In genomic region chr2:181894381-181894780, GRCh38 we compare ENCODE assay signal across 10 cellular contexts. TPM values are rescaled to one million over a fixed set of nuclear protein-coding genes. Genes with fewer than 3 reads are reported as not detected.
DNase-seq lines count a peak whose midpoint lies in the region; ATAC-seq, FAIRE-seq and TF ChIP-seq lines count a peak whose summit lies in the region.
"Had no signal": no experiment of that assay in that cellular context is flagged by ENCODE, and none has a peak within 500 bp of the region (broad histone marks: within the 10 kb centered on the region; RNA-seq: fewer than 3 reads in every experiment).

No MANE protein-coding gene starts in this region.

- no peaks in the 10 kb centered on the region for H3K9me3 Mint-ChIP-seq in astrocyte (ENCODE audit: unreplicated experiment)

- peak overlapping the region; percentile 99 for H3K4me3 Mint-ChIP-seq in astrocyte (ENCODE audit: unreplicated experiment)

- CTCF ChIA-PET in HEK293 (lab: Yijun Ruan, JAX), result interaction anchor here (2.9 kb wide), 1 partner anchor 10 kb away, joined by 17 read pairs; no protein-coding TSS in a partner anchor

- peaks cover 5% of the 10 kb centered on the region for H3K4me1 ChIP-seq in HEK293 (ENCODE audit: control insufficient read depth, insufficient read depth, low read length)
- H3K4me1 ChIP-seq in astrocyte (ENCODE audit: insufficient read depth, low read length), result peaks cover 19% of the 10 kb centered on the region
- H3K4me1 ChIP-seq in kidney (ENCODE audit: control insufficient read depth in 1 of 2, insufficient read depth in 1 of 2, low read depth in 1 of 2, low read length in 2 of 2), result peaks cover 2 to 7% of the 10 kb centered on the region in 2 donors
- peaks cover 11 to 77% (median 52%) of the 10 kb centered on the region in 6 donors for H3K4me1 ChIP-seq in spleen

- FAIRE-seq in astrocyte (lab: Jason Lieb, UNC) (no peak), kidney (lab: Jason Lieb, UNC) (no peak)

- intact Hi-C loops in kidney (cut with DNase I) (no loop called here), spleen (cut with DNase I; ENCODE audit: low total_unique reads) (no loop called here)

- WGBS in spleen, 5 donors, result 66 to 76% (median 68%) methylated on average over 3 of the region's 3 CpGs

- TF ChIP-seq CTCF in HEK293 (tag by site-specific recombination; IDR thresholded peaks at IDR 0.05) (no peak), astrocyte (IDR thresholded peaks at IDR 0.05; ENCODE audit: insufficient read depth, low read depth, low read length) (no peak), kidney (IDR thresholded peaks at IDR 0.05; ENCODE audit: borderline replicate concordance, extremely low read depth, insufficient read depth) (no peak), spleen (IDR thresholded peaks at IDR 0.05 in 8 of 11, conservative IDR thresholded peaks at IDR 0.05 in 3 of 11) (no peak)

- H3K79me2 ChIP-seq in astrocyte (ENCODE audit: insufficient read depth, low read length), result peaks cover 76% of the 10 kb centered on the region

- POLR2A ChIA-PET in HEK293 (lab: Yijun Ruan, JAX), result interaction anchor here (0.8 kb wide), 1 partner anchor 17 kb away, joined by 3 read pairs; no protein-coding TSS in a partner anchor

- H3K9me3 ChIP-seq in HEK293 (ENCODE audit: control insufficient read depth, insufficient read depth, low read depth, low read length), result no peaks in the 10 kb centered on the region
- no peaks in the 10 kb centered on the region for H3K9me3 ChIP-seq in astrocyte (ENCODE audit: insufficient read depth, low read depth, low read length)
- H3K9me3 ChIP-seq in kidney (ENCODE audit: control insufficient read depth in 1 of 2, low read length in 2 of 2), result no peaks in the 10 kb centered on the region
- no peaks in the 10 kb centered on the region for H3K9me3 ChIP-seq in spleen

- H3K4me3 ChIP-seq in HEK293 (ENCODE audit: low read depth, low read length) (peak overlapping the region; percentile 11; the same call in 1 of the 2 replicates), astrocyte (ENCODE audit: insufficient read depth, low read depth, low read length) (peak overlapping the region; percentile 85), kidney (ENCODE audit: low read length in 2 of 2) (peak overlapping the region; percentile 93 to 96), spleen (peak overlapping the region in 6 of 8 donors; percentile 15 to 93 (median 86))

- H3K27ac ChIP-seq in HEK293 (ENCODE audit: extremely low read depth, low read depth, low read length) (no peak overlapping the region), astrocyte (ENCODE audit: low read depth, low read length) (peak overlapping the region; percentile 38), kidney (ENCODE audit: low read depth in 2 of 2, low read length in 2 of 2) (peak overlapping the region in 1 of 2 donors; percentile 5), spleen (peak overlapping the region in 6 of 8 donors; percentile 6 to 98 (median 72))

- H3K9ac ChIP-seq in astrocyte (ENCODE audit: low read length), result peak overlapping the region; percentile 99
- H3K9ac ChIP-seq in kidney (ENCODE audit: low read length in 2 of 2), result peak overlapping the region in 1 of 2 donors; percentile 96

- no peak for ATAC-seq in GM19328 (IDR thresholded peaks at IDR 0.05; ENCODE audit: unreplicated experiment)

- DNase-seq in astrocyte (ENCODE audit: low read depth) (no peak), kidney (no peak), spleen (no peak), NCI-H748 (lab: John Stamatoyannopoulos, UW; ENCODE audit: unreplicated experiment) (no peak), putamen (ENCODE audit: low spot score) (no peak), NCI-H1417 (lab: John Stamatoyannopoulos, UW) (no peak)
- DNase-seq: activated CD8-positive, alpha-beta memory T cell treated with anti-CD3 and anti-CD28 coated beads, Interleukin-2, amount 50 U/mL, for 48 hours; NCI-H2029 had no signal

- peaks cover 21% of the 10 kb centered on the region for H3K36me3 Mint-ChIP-seq in astrocyte (ENCODE audit: low read depth, unreplicated experiment)

- TF ChIP-seq POLR2A in spleen (IDR thresholded peaks at IDR 0.05), result no peak

- H3K27me3 ChIP-seq in astrocyte (ENCODE audit: insufficient read depth, low read length), result no peaks in the 10 kb centered on the region
- no peaks in the 10 kb centered on the region for H3K27me3 ChIP-seq in spleen (replicated peaks in 1 of 7)

- peaks cover 13 to 32% of the 10 kb centered on the region in 2 experiments for H3K36me3 ChIP-seq in HEK293 (ENCODE audit: control insufficient read depth in 2 of 2, insufficient read depth in 1 of 2, low read length in 2 of 2)
- H3K36me3 ChIP-seq in astrocyte (ENCODE audit: insufficient read depth, low read length), result peaks cover 25% of the 10 kb centered on the region
- H3K36me3 ChIP-seq in kidney (ENCODE audit: control insufficient read depth in 1 of 2, insufficient read depth in 2 of 2, low read length in 2 of 2), result peaks cover under 1 to 4% of the 10 kb centered on the region in 2 donors
- H3K36me3 ChIP-seq in spleen, result peaks cover 0 to 19% (median 3%) of the 10 kb centered on the region in 6 donors

- H3K27me3 Mint-ChIP-seq in astrocyte (ENCODE audit: low read depth, unreplicated experiment), result no peaks in the 10 kb centered on the region

- no peak overlapping the region for H2AFZ ChIP-seq in astrocyte (ENCODE audit: low read depth, low read length)

- peaks cover 21% of the 10 kb centered on the region for H4K20me1 ChIP-seq in astrocyte (ENCODE audit: insufficient read depth, low read length)

- peak overlapping the region; percentile 89 for H3K4me2 ChIP-seq in astrocyte (ENCODE audit: low read length)

- H3K4me1 Mint-ChIP-seq in astrocyte (ENCODE audit: low read depth, unreplicated experiment), result peaks cover 36% of the 10 kb centered on the region

- H3K27ac Mint-ChIP-seq in astrocyte (ENCODE audit: unreplicated experiment), result peak overlapping the region; percentile 89

TF ChIP-seq in HEK293, 187 proteins besides CTCF, POLR2A, EP300 and RAD21 (continues in another document):
- TF ChIP-seq PRDM6 (tag by site-specific recombination; IDR thresholded peaks at IDR 0.05) (no peak), ZNF404 (tag by site-specific recombination; IDR thresholded peaks at IDR 0.05) (no peak), ZNF133 (tag by site-specific recombination; IDR thresholded peaks at IDR 0.05) (no peak), ZNF114 (tag by site-specific recombination; IDR thresholded peaks at IDR 0.05) (no peak), PATZ1 (tag by site-specific recombination; IDR thresholded peaks at IDR 0.05) (no peak), ZSCAN16 (tag by site-specific recombination; IDR thresholded peaks at IDR 0.05) (no peak), SP2 (tag by site-specific recombination; IDR thresholded peaks at IDR 0.05) (no peak), ZNF585B (tag by site-specific recombination; IDR thresholded peaks at IDR 0.05) (no peak), ZNF624 (tag by site-specific recombination; IDR thresholded peaks at IDR 0.05) (no peak), ZNF830 (tag by site-specific recombination; IDR thresholded peaks at IDR 0.05; ENCODE audit: low read depth) (no peak), ZNF248 (tag by site-specific recombination; IDR thresholded peaks at IDR 0.05) (no peak), ZNF302 (tag by site-specific recombination; IDR thresholded peaks at IDR 0.05; ENCODE audit: low read depth) (no peak)

RNA-seq across cellular contexts. Expression of gene ITPRID2, which starts 2.9 kb away (rescaled TPM):
- total RNA-seq in astrocyte (260 and 272 TPM in 2 replicates), kidney (191 TPM), spleen (100 to 1,000 TPM in 6 of 7 donors, 10 to 100 TPM in 1; 97.6 to 230 (median 127) TPM)
- polyA plus RNA-seq in kidney (ENCODE audit: insufficient read depth, low read depth, low replicate concordance) (29.9 TPM), spleen (10 to 100 TPM; 18.0 to 34.0 (median 19.5) TPM)

Comparison
In these comparisons a context has a peak if more than half of its experiments do, and no peak if none do; other contexts are left out.
1. H3K4me3 ChIP-seq: peak in every context shown above with its lines; median percentile 94 in kidney; 86 in spleen; 85 in astrocyte; 11 in HEK293.